Comparison of ENCODE assay signal across 12 cellular contexts in genomic region chr16:54938351-54939346, GRCh38.
A peak's percentile ranks its signal among the peaks of the same experiment; 100 is the strongest.
DNase-seq lines count a peak whose midpoint lies in the region; ATAC-seq lines count a peak whose summit lies in the region.
"Had no signal": no experiment of that assay in that cellular context is flagged by ENCODE, and none has a peak within 500 bp of the region (broad histone marks: within the 10 kb centered on the region; RNA-seq: fewer than 3 reads in every experiment).

No MANE protein-coding gene starts in this region.

- peaks cover 41% of the 10 kb centered on the region for H3K4me1 ChIP-seq in iPS-18a (ENCODE audit: control insufficient read depth, low read depth, low read length)

- no peak for ATAC-seq in HG03139 (IDR thresholded peaks at IDR 0.05; ENCODE audit: unreplicated experiment)
- ATAC-seq: gastroesophageal sphincter, natural killer cell had no signal

- H3K27me3 ChIP-seq in iPS-18a (ENCODE audit: control insufficient read depth, insufficient read depth, low read length) = peaks cover 99% of the 10 kb centered on the region

- no peaks in the 10 kb centered on the region for H3K36me3 ChIP-seq in iPS-18a (ENCODE audit: control insufficient read depth, low read depth, low read length)
- H3K36me3 ChIP-seq: gastroesophageal sphincter had no signal

- H3K4me3 ChIP-seq in iPS-18a (ENCODE audit: low read length) (peak overlapping the region; percentile 64), skin epidermis (peak overlapping the region; percentile 9 to 80 (median 49))
- H3K4me3 ChIP-seq: K562 had no signal

- no peaks in the 10 kb centered on the region for H3K9me3 ChIP-seq in iPS-18a (ENCODE audit: control insufficient read depth, low read depth, low read length)
- H3K9me3 ChIP-seq: gastroesophageal sphincter had no signal

- H3K27ac ChIP-seq in iPS-18a (ENCODE audit: low read length) (no peak overlapping the region), skin epidermis (peak overlapping the region in 18 of 21 experiments; percentile 21 to 96 (median 90))
- H3K27ac ChIP-seq: gastroesophageal sphincter had no signal

- no peak overlapping the region for H3K9ac ChIP-seq in iPS-18a (ENCODE audit: low read length)

- peak; percentile 53 for DNase-seq in activated CD8-positive, alpha-beta memory T cell treated with anti-CD3 and anti-CD28 coated beads, Interleukin-2, amount 50 U/mL, for 48 hours
- no peak for DNase-seq in activated CD8-positive, alpha-beta memory T cell treated with anti-CD3 and anti-CD28 coated beads, Interleukin-2, amount 50 U/mL, for 4 hours
- DNase-seq in astrocyte of the hippocampus (ENCODE audit: low read depth, low spot score) (peak; percentile 62), AML-193 (lab: John Stamatoyannopoulos, UW) (no peak), NCI-H2227 treated with DMSO at 0.1 percent for 48 hours (lab: John Stamatoyannopoulos, UW) (no peak)
- DNase-seq: activated CD4-positive, alpha-beta memory T cell treated with anti-CD3 and anti-CD28 coated beads, Interleukin-2, amount 10 ng/mL, durations not matched to agents 7 days and 5 days; natural killer cell had no signal

Comparison
In these comparisons a context has a peak if more than half of its experiments do, and no peak if none do; other contexts are left out.
1. DNase-seq: peak in activated CD8-positive, alpha-beta memory T cell treated with anti-CD3 and anti-CD28 coated beads, Interleukin-2, amount 50 U/mL, for 48 hours (single experiment) and astrocyte of the hippocampus (single experiment); none in activated CD8-positive, alpha-beta memory T cell treated with anti-CD3 and anti-CD28 coated beads, Interleukin-2, amount 50 U/mL, for 4 hours (single experiment), AML-193 (0 of 2) and NCI-H2227 treated with DMSO at 0.1 percent for 48 hours (single experiment).